14 cellular contexts compared by ENCODE assay signal in genomic region chr1:226414098-226414698, GRCh38. TPM values are rescaled to one million over a fixed set of nuclear protein-coding genes. Genes with fewer than 3 reads are reported as not detected.
A peak's percentile ranks its signal among the peaks of the same experiment; 100 is the strongest.
DNase-seq lines count a peak whose midpoint lies in the region; ATAC-seq, FAIRE-seq and TF ChIP-seq lines count a peak whose summit lies in the region.
"Had no signal": no experiment of that assay in that cellular context is flagged by ENCODE, and none has a peak within 500 bp of the region (broad histone marks: within the 10 kb centered on the region; RNA-seq: fewer than 3 reads in every experiment).

No MANE protein-coding gene starts in this region.

- BruUV-seq in K562 (replicated peaks; lab: Mats Ljungman, UMichigan) = no TSS peak

- H3K27ac ChIP-seq in BLaER1 (no peak overlapping the region), K562 (ENCODE audit: extremely low read depth, low read depth, low read length) (no peak overlapping the region)
- no peak overlapping the region for H3K27ac ChIP-seq in BLaER1 treated with 17β-estradiol and CSF1 and Interleukin-3, amounts not matched to agents 10 nM and 100 nM
- H3K27ac ChIP-seq: A549 had no signal

- in situ Hi-C loops in K562 (cut with MboI) = no loop called here

- POLR2A ChIA-PET in K562 (lab: Yijun Ruan, JAX) = no interaction called here

- ATAC-seq in K562 (no peak), sciatic nerve (no peak), HG03196 (IDR thresholded peaks at IDR 0.05; ENCODE audit: unreplicated experiment) (no peak), left colon (no peak)
- ATAC-seq: A549, HepG2 had no signal

- no peak for TF ChIP-seq RAD21 in K562 (CRISPR knock-in tag; conservative IDR thresholded peaks at IDR 0.05 in 1 of 2, IDR thresholded peaks at IDR 0.05 in 1 of 2)

- TF ChIP-seq EP300 in K562 (IDR thresholded peaks at IDR 0.05; ENCODE audit: low read length) = no peak

- DNase-seq in K562 (ENCODE audit: extremely low read depth in 1 of 4, low spot score in 3 of 4) (no peak), sciatic nerve (ENCODE audit: low spot score) (peak; percentile 39), left colon (no peak), cerebellar cortex (ENCODE audit: low spot score) (no peak)
- DNase-seq: BE2C; CD8-positive, alpha-beta memory T cell; DMS 273 treated with DMSO at 0.1 percent for 48 hours; HCEC 1CT had no signal

- H3K4me1 ChIP-seq in BLaER1 (peaks cover 16% of the 10 kb centered on the region), K562 (replicated peaks in 1 of 2; ENCODE audit: control insufficient read depth in 2 of 2, insufficient read depth in 2 of 2, low read length in 2 of 2) (peaks cover 0 to 6% of the 10 kb centered on the region in 2 experiments; a peak in 2 of 5 replicates)
- H3K4me1 ChIP-seq in BLaER1 treated with 17β-estradiol and CSF1 and Interleukin-3, amounts not matched to agents 10 nM and 100 nM = peaks cover 0 to 37% (median 24%) of the 10 kb centered on the region in 10 experiments; a peak in 18 of 20 replicates
- H3K4me1 ChIP-seq: A549, BE2C had no signal

- no peak overlapping the region for H2AFZ ChIP-seq in K562 (ENCODE audit: low read depth, low read length)

- no peak for TF ChIP-seq CTCF in K562 (IDR thresholded peaks at IDR 0.05 in 2 of 3, conservative IDR thresholded peaks at IDR 0.05 in 1 of 3; ENCODE audit: insufficient read depth in 2 of 3, low read depth in 1 of 3, low read length in 3 of 3)

- intact Hi-C loops in K562 (cut with micrococcal nuclease) = no loop called here
- intact Hi-C loops in sciatic nerve (cut with DNase I) = no loop called here
- intact Hi-C loops in left colon (cut with DNase I, micrococcal nuclease) = no loop called here

- FAIRE-seq in K562 (lab: Jason Lieb, UNC) = no peak
- FAIRE-seq: A549, H1, HepG2 had no signal

- no peaks in the 10 kb centered on the region for H3K9me3 ChIP-seq in BLaER1
- no peaks in the 10 kb centered on the region for H3K9me3 ChIP-seq in BLaER1 treated with 17β-estradiol and CSF1 and Interleukin-3, amounts not matched to agents 10 nM and 100 nM (replicated peaks in 1 of 11)
- 0 out of 2 replicates have a peak, but pooled peaks cover 2% of the 10 kb centered on the region for H3K9me3 ChIP-seq in K562 (replicated peaks; ENCODE audit: control insufficient read depth, insufficient read depth, low read depth, low read length)
- H3K9me3 ChIP-seq: A549, BE2C had no signal

- TF ChIP-seq POLR2A in K562 (conservative IDR thresholded peaks at IDR 0.05) = no peak

- H4K20me1 ChIP-seq in BLaER1 = no peaks in the 10 kb centered on the region
- no peaks in the 10 kb centered on the region for H4K20me1 ChIP-seq in BLaER1 treated with 17β-estradiol and CSF1 and Interleukin-3, amounts not matched to agents 10 nM and 100 nM
- no peaks in the 10 kb centered on the region for H4K20me1 ChIP-seq in K562 (replicated peaks; ENCODE audit: control insufficient read depth, insufficient read depth, low read length)

- 14% methylated on average over 11 of the region's 11 CpGs for WGBS in K562 (ENCODE audit: insufficient coverage, low coverage, missing lambda C conversion rate)

- H3K9me1 ChIP-seq in K562 (ENCODE audit: control insufficient read depth, insufficient read depth, low read length) = no peaks in the 10 kb centered on the region

- no peak overlapping the region for H3K4me3 ChIP-seq in BLaER1
- no peak overlapping the region for H3K4me3 ChIP-seq in BLaER1 treated with 17β-estradiol and CSF1 and Interleukin-3, amounts not matched to agents 10 nM and 100 nM
- H3K4me3 ChIP-seq in K562 = no peak overlapping the region
- H3K4me3 ChIP-seq: A549 had no signal

- H3K4me2 ChIP-seq in BLaER1 (0 out of 2 replicates have a peak overlapping the region, but pooled peaks have one; percentile 20), K562 (ENCODE audit: insufficient read depth, low read length) (no peak overlapping the region)
- H3K4me2 ChIP-seq in BLaER1 treated with 17β-estradiol and CSF1 and Interleukin-3, amounts not matched to agents 10 nM and 100 nM = peak overlapping the region in 7 of 11 experiments; percentile 20 to 61 (median 54); a peak in 8 of 22 replicates
- H3K4me2 ChIP-seq: A549 had no signal

- H3K79me2 ChIP-seq in K562 (ENCODE audit: control insufficient read depth, insufficient read depth, low read length) = no peaks in the 10 kb centered on the region

- no peaks in the 10 kb centered on the region for H3K27me3 ChIP-seq in BLaER1
- H3K27me3 ChIP-seq in BLaER1 treated with 17β-estradiol and CSF1 and Interleukin-3, amounts not matched to agents 10 nM and 100 nM = no peaks in the 10 kb centered on the region
- peaks cover 10 to 35% of the 10 kb centered on the region in 2 experiments; a peak in 4 of 5 replicates for H3K27me3 ChIP-seq in K562 (ENCODE audit: control insufficient read depth in 2 of 2, insufficient read depth in 2 of 2, low read length in 2 of 2)
- H3K27me3 ChIP-seq: BE2C had no signal

- CTCF ChIA-PET in K562 (lab: Yijun Ruan, JAX; ENCODE audit: low intra/inter-chr PET ratio) = no interaction called here

- H3K9ac ChIP-seq in BLaER1 = no peak overlapping the region
- no peak overlapping the region for H3K9ac ChIP-seq in BLaER1 treated with 17β-estradiol and CSF1 and Interleukin-3, amounts not matched to agents 10 nM and 100 nM
- peak overlapping the region in 1 of 2 experiments; percentile 27; a peak in 1 of 4 replicates for H3K9ac ChIP-seq in K562 (ENCODE audit: insufficient read depth in 1 of 2, low read depth in 2 of 2, low read length in 2 of 2)

- no peaks in the 10 kb centered on the region for H3K36me3 ChIP-seq in BLaER1
- H3K36me3 ChIP-seq in BLaER1 treated with 17β-estradiol and CSF1 and Interleukin-3, amounts not matched to agents 10 nM and 100 nM = no peaks in the 10 kb centered on the region
- no peaks in the 10 kb centered on the region for H3K36me3 ChIP-seq in K562 (ENCODE audit: control insufficient read depth, insufficient read depth, low read length)
- H3K36me3 ChIP-seq: BE2C had no signal

TF ChIP-seq in K562, 482 proteins besides CTCF, POLR2A, EP300 and RAD21 (continues in another document):
- peak; percentile 31; the same call in 1 of the 2 replicates for TF ChIP-seq USF1 (CRISPR knock-in tag; IDR thresholded peaks at IDR 0.05)
- no peak for TF ChIP-seq ELK1 (CRISPR knock-in tag; IDR thresholded peaks at IDR 0.05)

RNA-seq across cellular contexts. Expression of gene PARP1, which starts 6.3 kb away (rescaled TPM):
- total RNA-seq in K562 (2011; cell fraction: chromatin; rRNA removed; ENCODE audit: low replicate concordance) = 139 and 225 TPM in 2 replicates
- total RNA-seq in K562 (2011; cell fraction: nucleolus; rRNA removed) = 160 and 161 TPM in 2 replicates
- 144 and 147 TPM in 2 replicates for total RNA-seq in K562 (2011; cell fraction: nucleoplasm; rRNA removed)
- total RNA-seq in K562 (2014; rRNA removed) = 300 and 416 TPM in 2 replicates
- 187 and 203 TPM in 2 replicates for total RNA-seq in K562 (2014; rRNA removed; fragmentation: Illumina TruSeq; extraction: Trizol)
- total RNA-seq in K562 (2015; rRNA removed; fragmentation: Illumina TruSeq; extraction: Trizol) = 216 and 225 TPM in 2 replicates
- 245 and 279 TPM in 2 replicates for total RNA-seq in K562 (2021)
- polyA plus RNA-seq in K562 (2011; rRNA removed) = 250 and 286 TPM in 2 replicates
- 274 and 360 TPM in 2 replicates for polyA plus RNA-seq in K562 (2011; cell fraction: cytosol; rRNA removed)
- polyA plus RNA-seq in K562 (2011; cell fraction: nucleus; rRNA removed) = 178 and 198 TPM in 2 replicates
- polyA plus RNA-seq in K562 (2012) = 145 and 231 TPM in 2 replicates
- 262 and 306 TPM in 2 replicates for polyA plus RNA-seq in K562 (2014; fragmentation: Illumina TruSeq; extraction: Trizol)
- polyA plus RNA-seq in K562 (2014; fragmentation: Nextera tagmentation; extraction: Ambion mirVana) = 100 to 1,000 TPM; 121 to 211 TPM
- polyA plus RNA-seq in K562 (2014; rRNA removed) = 272 and 273 TPM in 2 replicates
- polyA minus RNA-seq in K562 (2011; rRNA and poly(A)+ RNA removed) = 294 and 321 TPM in 2 replicates
- 158 and 169 TPM in 2 replicates for polyA minus RNA-seq in K562 (2011; cell fraction: cytosol; rRNA and poly(A)+ RNA removed)
- polyA minus RNA-seq in K562 (2011; cell fraction: nucleus; rRNA and poly(A)+ RNA removed) = 96.9 and 122 TPM in 2 replicates
- total RNA-seq in sciatic nerve = 85.2 TPM
- 10 to 100 TPM; 44.8 to 48.9 TPM for total RNA-seq in left colon
